Comparison of ENCODE assay signal across 8 cellular contexts in the genomic region with DNA sequence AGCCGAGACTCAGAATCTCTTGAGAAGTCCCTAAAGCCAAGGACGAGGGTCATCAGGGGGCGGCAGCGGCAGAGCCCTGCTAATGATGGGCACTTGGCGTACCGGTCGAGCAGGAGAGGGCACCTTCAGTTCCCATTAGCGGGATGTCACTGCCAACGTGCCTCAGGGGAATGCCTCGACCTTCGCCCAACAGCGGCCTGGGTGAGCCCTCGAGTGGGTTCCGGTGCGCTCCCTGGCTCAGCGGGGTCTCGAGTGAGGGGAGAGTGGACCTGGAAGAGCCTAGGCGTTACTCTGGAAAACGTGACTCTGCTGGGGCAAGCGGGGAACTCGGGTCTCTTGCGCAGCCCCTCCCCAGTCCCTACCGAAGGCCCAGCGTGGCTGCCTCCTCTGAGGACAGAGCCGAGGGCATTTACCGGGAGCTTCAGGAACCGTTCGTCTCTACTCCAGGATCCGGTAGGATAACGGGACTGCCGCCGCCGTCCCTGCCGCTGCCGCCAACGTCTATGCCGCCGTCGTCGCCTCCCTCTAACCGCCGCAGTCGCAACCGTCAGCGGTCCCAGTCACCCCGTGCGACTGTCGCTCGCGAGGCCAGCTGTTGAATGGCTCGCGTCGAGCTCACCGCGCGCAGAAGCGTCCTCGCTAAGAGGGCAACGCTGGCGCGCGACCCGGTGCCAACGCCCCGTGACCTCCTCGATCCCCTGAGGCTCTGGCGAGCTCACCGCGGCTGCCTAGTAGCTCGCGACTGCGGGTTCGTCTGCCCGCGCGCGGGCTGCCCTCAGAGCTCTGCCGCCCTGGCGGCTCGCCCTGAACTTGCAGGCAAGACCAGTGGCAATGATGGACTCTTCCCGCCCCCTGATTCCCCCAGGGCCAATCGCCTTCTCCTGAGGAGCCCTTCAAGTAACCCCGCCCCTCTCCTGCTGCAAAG. TPM values are rescaled to one million over a fixed set of nuclear protein-coding genes. Genes with fewer than 3 reads are reported as not detected.
DNase-seq lines count a peak whose midpoint lies in the region; ATAC-seq, FAIRE-seq and TF ChIP-seq lines count a peak whose summit lies in the region.

No MANE protein-coding gene starts in this region.

- no peak for FAIRE-seq in bronchial epithelial cell (lab: Jason Lieb, UNC)

- H3K4me3 ChIP-seq in bronchial epithelial cell (ENCODE audit: low read depth, low read length): no peak overlapping the region

- no peak overlapping the region for H3K27ac Mint-ChIP-seq in stimulated activated effector memory CD8-positive, alpha-beta T cell treated with anti-CD3 and anti-CD28 coated beads, Interleukin-12 subunit alpha, Interleukin-12 subunit beta, amount 100 ng/mL, for 72 hours

- no peaks in the 10 kb centered on the region for H3K36me3 ChIP-seq in bronchial epithelial cell (ENCODE audit: control insufficient read depth, insufficient read depth, low read length)

- intact Hi-C loops in left colon (cut with DNase I, micrococcal nuclease): no loop called here

- H3K4me1 Mint-ChIP-seq in stimulated activated effector memory CD8-positive, alpha-beta T cell treated with anti-CD3 and anti-CD28 coated beads, Interleukin-12 subunit alpha, Interleukin-12 subunit beta, amount 100 ng/mL, for 72 hours: no peaks in the 10 kb centered on the region

- H3K27me3 ChIP-seq in bronchial epithelial cell (ENCODE audit: control insufficient read depth, insufficient read depth, low read length): peaks cover 3% of the 10 kb centered on the region

- peak; percentile 6 for DNase-seq in EL
- DNase-seq in activated CD4-positive, CD25-positive, alpha-beta regulatory T cell (lab: John Stamatoyannopoulos, UW): peak in 3 of 4 experiments; percentile 0 to 12 (median 2)
- DNase-seq in bronchial epithelial cell (ENCODE audit: low read depth): peak; percentile 50
- peak; percentile 58 to 59 for DNase-seq in left colon
- DNase-seq in stimulated activated effector memory CD8-positive, alpha-beta T cell treated with anti-CD3 and anti-CD28 coated beads, Interleukin-12 subunit alpha, Interleukin-12 subunit beta, amount 100 ng/mL, for 72 hours (ENCODE audit: low spot score in 2 of 2): peak; percentile 10 to 57
- DNase-seq in NOMO-1 treated with dmso at 0.1 percent for 144 hours (lab: John Stamatoyannopoulos, UW; ENCODE audit: unreplicated experiment): no peak
- DNase-seq in GOT3 (lab: John Stamatoyannopoulos, UW): no peak

- H3K4me3 Mint-ChIP-seq in stimulated activated effector memory CD8-positive, alpha-beta T cell treated with anti-CD3 and anti-CD28 coated beads, Interleukin-12 subunit alpha, Interleukin-12 subunit beta, amount 100 ng/mL, for 72 hours: peak overlapping the region; percentile 60

- peak; percentile 42 for TF ChIP-seq CTCF in bronchial epithelial cell (IDR thresholded peaks at IDR 0.05; ENCODE audit: insufficient read depth, low read length, severe bottlenecking)

- no peak for TF ChIP-seq POLR2A in GM18505 (IDR thresholded peaks at IDR 0.05; ENCODE audit: borderline replicate concordance, extremely low read depth, insufficient read depth, insufficient read length)

- ATAC-seq in left colon: peak; percentile 94
- ATAC-seq in stimulated activated effector memory CD8-positive, alpha-beta T cell treated with anti-CD3 and anti-CD28 coated beads, Interleukin-12 subunit alpha, Interleukin-12 subunit beta, amount 100 ng/mL, for 72 hours: peak; percentile 97
- ATAC-seq in GM18505 (IDR thresholded peaks at IDR 0.05; ENCODE audit: unreplicated experiment): no peak

- H3K36me3 Mint-ChIP-seq in stimulated activated effector memory CD8-positive, alpha-beta T cell treated with anti-CD3 and anti-CD28 coated beads, Interleukin-12 subunit alpha, Interleukin-12 subunit beta, amount 100 ng/mL, for 72 hours: no peaks in the 10 kb centered on the region

- H3K9me3 Mint-ChIP-seq in stimulated activated effector memory CD8-positive, alpha-beta T cell treated with anti-CD3 and anti-CD28 coated beads, Interleukin-12 subunit alpha, Interleukin-12 subunit beta, amount 100 ng/mL, for 72 hours: no peaks in the 10 kb centered on the region

RNA-seq across cellular contexts. Expression of a gene that starts 37.1 kb away (rescaled TPM):
- 89.6 and 96.1 TPM in 2 replicates for total RNA-seq in bronchial epithelial cell
- total RNA-seq in left colon: 100 to 1,000 TPM; 122 to 128 TPM

Comparison
In these comparisons a context has a peak if more than half of its experiments do, and no peak if none do; other contexts are left out.
1. DNase-seq: peak in EL (single experiment), activated CD4-positive, CD25-positive, alpha-beta regulatory T cell (3 of 4), bronchial epithelial cell (single experiment), left colon (2 of 2) and stimulated activated effector memory CD8-positive, alpha-beta T cell treated with anti-CD3 and anti-CD28 coated beads, Interleukin-12 subunit alpha, Interleukin-12 subunit beta, amount 100 ng/mL, for 72 hours (2 of 2); none in NOMO-1 treated with dmso at 0.1 percent for 144 hours (single experiment) and GOT3 (single experiment).